Comparison of ENCODE assay signal across 10 cellular contexts in the genomic region with DNA sequence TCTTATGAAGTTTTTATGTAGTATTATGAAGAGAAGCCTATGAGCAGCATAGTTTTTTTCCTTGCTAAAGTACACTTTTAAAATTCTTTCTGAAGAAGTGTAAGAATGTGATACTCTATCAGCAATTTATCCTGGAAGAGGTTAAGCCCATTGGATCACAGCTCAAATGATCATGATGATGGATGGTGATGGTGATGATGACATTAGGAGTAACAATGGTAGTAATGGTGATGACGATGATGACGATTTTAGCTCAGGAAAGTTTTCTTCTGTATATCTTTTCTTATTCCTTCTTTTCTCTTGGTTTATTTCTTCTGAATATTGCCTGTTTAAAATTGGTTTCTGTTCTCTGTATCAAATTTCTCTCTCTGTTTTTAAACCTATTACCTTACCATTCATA.
"Had no signal": no experiment of that assay in that cellular context is flagged by ENCODE, and none has a peak within 500 bp of the region (broad histone marks: within the 10 kb centered on the region; RNA-seq: fewer than 3 reads in every experiment).

No MANE protein-coding gene starts in this region.

- H3K27ac ChIP-seq: HL-60, KMS-11 had no signal

- ATAC-seq: GM23338 had no signal

- H3K4me3 ChIP-seq: GM23338 had no signal

- H3K9ac ChIP-seq: KMS-11 had no signal

- H3K4me2 ChIP-seq: GM23338, KMS-11 had no signal

- FAIRE-seq: H1, H54 had no signal

- DNase-seq: H9, HCEC 1CT, IMR-90, Karpas-422, KBM-7 had no signal

- H2AFZ ChIP-seq: GM23338 had no signal
